Comparison of ENCODE assay signal across 9 cellular contexts in the genomic region with DNA sequence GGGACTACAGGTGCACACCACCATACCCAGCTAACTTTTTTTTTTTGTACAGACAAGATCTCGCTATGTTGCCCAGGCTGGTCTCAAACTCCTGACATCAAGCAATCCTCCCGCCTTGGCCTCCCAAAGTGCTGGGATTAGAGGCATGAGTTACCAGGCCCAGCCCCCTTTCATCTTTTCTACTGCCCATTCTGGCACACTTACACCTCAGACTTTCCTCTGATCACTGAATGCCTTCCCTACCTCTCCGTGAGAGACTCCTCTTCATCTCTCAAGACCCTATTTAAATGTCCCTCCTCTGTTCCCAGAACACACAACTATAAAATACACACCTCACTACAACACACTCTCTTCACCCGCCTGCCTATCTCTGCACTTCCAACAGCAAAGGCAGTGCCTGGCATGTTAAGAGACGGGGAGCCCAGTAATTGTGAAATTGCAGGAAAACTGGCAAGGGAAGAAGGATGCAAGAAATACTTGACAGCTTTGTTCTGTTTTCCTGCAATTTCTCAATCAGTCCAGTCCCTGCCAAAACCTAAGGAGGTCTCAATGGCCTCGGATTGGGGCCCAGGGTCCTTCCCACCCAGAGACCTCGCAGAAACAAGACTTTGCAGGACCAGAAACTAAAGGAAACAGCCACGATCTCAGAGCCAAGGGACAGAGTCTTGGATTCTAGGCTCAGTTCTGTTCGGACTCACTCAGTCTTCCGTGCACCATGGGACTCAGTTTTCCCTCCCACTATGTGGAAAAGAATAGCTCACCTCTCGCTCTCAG. TPM values are rescaled to one million over a fixed set of nuclear protein-coding genes. Genes with fewer than 3 reads are reported as not detected.
DNase-seq lines count a peak whose midpoint lies in the region; ATAC-seq lines count a peak whose summit lies in the region.
"Had no signal": no experiment of that assay in that cellular context is flagged by ENCODE, and none has a peak within 500 bp of the region (broad histone marks: within the 10 kb centered on the region; RNA-seq: fewer than 3 reads in every experiment).

No MANE protein-coding gene starts in this region.

- peaks cover 2 to 7% of the 10 kb centered on the region in 2 donors for H3K36me3 Mint-ChIP-seq in activated T-cell treated with anti-CD3 and anti-CD28 coated beads, Interleukin-2, amount 50 U/mL, for 72 hours (ENCODE audit: insufficient read depth in 2 of 2)
- peaks cover 0 to 14% (median 4%) of the 10 kb centered on the region in 3 donors for H3K36me3 Mint-ChIP-seq in immature natural killer cell

- peak; percentile 20 for DNase-seq in SIG-M5 treated with dmso at 0.1 percent for 504 hours (lab: John Stamatoyannopoulos, UW; ENCODE audit: unreplicated experiment)
- DNase-seq in SIG-M5 (lab: John Stamatoyannopoulos, UW): no peak
- DNase-seq in activated T-cell treated with anti-CD3 and anti-CD28 coated beads, Interleukin-2, amount 50 U/mL, for 72 hours: no peak
- no peak for DNase-seq in immature natural killer cell
- DNase-seq in stromal cell of bone marrow (ENCODE audit: low read depth): peak; percentile 4
- DNase-seq in stimulated activated CD4-positive, alpha-beta T cell treated with anti-CD3 and anti-CD28 coated beads, Interleukin-15, amount 100 ng/mL, for 24 hours: no peak

- H3K9me3 Mint-ChIP-seq in activated T-cell treated with anti-CD3 and anti-CD28 coated beads, Interleukin-2, amount 50 U/mL, for 72 hours: no peaks in the 10 kb centered on the region
- H3K9me3 Mint-ChIP-seq in immature natural killer cell: no peaks in the 10 kb centered on the region

- ATAC-seq in activated T-cell treated with anti-CD3 and anti-CD28 coated beads, Interleukin-2, amount 50 U/mL, for 72 hours (replicated peaks in 1 of 2): no peak
- ATAC-seq in GM19035 (IDR thresholded peaks at IDR 0.05; ENCODE audit: unreplicated experiment) (no peak), GM21423 (IDR thresholded peaks at IDR 0.05; ENCODE audit: unreplicated experiment) (no peak)

- H3K27me3 Mint-ChIP-seq in activated T-cell treated with anti-CD3 and anti-CD28 coated beads, Interleukin-2, amount 50 U/mL, for 72 hours (ENCODE audit: low read depth): no peaks in the 10 kb centered on the region
- peaks cover 0 to 5% (median 4%) of the 10 kb centered on the region in 3 donors for H3K27me3 Mint-ChIP-seq in immature natural killer cell (ENCODE audit: low read depth in 3 of 3)

- peaks cover 39% of the 10 kb centered on the region for H3K4me1 Mint-ChIP-seq in activated T-cell treated with anti-CD3 and anti-CD28 coated beads, Interleukin-2, amount 50 U/mL, for 72 hours (ENCODE audit: low read depth)
- peaks cover 26 to 31% of the 10 kb centered on the region in 2 donors for H3K4me1 Mint-ChIP-seq in immature natural killer cell

- H3K27ac Mint-ChIP-seq in activated T-cell treated with anti-CD3 and anti-CD28 coated beads, Interleukin-2, amount 50 U/mL, for 72 hours: peak overlapping the region; percentile 18
- H3K27ac Mint-ChIP-seq in immature natural killer cell: peak overlapping the region; percentile 48 to 82 (median 68)

- H3K4me3 Mint-ChIP-seq in activated T-cell treated with anti-CD3 and anti-CD28 coated beads, Interleukin-2, amount 50 U/mL, for 72 hours: peak overlapping the region; percentile 69 to 80
- peak overlapping the region; percentile 89 to 93 (median 90) for H3K4me3 Mint-ChIP-seq in immature natural killer cell

RNA-seq across cellular contexts. Expression of a gene that starts 0.9 kb away (rescaled TPM):
- total RNA-seq in activated T-cell treated with anti-CD3 and anti-CD28 coated beads, Interleukin-2, amount 50 U/mL, for 72 hours: 10 to 100 TPM; 17.9 to 27.7 TPM
- 10 to 100 TPM; 15.5 to 22.5 (median 21.2) TPM for polyA plus RNA-seq in immature natural killer cell

RNA-seq across cellular contexts. Expression of a gene that starts 1.3 kb away (rescaled TPM):
- 10 to 100 TPM; 22.9 to 27.1 TPM for total RNA-seq in activated T-cell treated with anti-CD3 and anti-CD28 coated beads, Interleukin-2, amount 50 U/mL, for 72 hours
- polyA plus RNA-seq in immature natural killer cell: 1 to 10 TPM in 2 of 3 donors, not detected in 1; 2.3 to 2.9 TPM

RNA-seq across cellular contexts. Expression of a gene that starts 14.3 kb away (rescaled TPM):
- total RNA-seq in activated T-cell treated with anti-CD3 and anti-CD28 coated beads, Interleukin-2, amount 50 U/mL, for 72 hours: under 1 TPM in 1 of 2 donors, not detected in 1; 0.10 TPM
- not detected for polyA plus RNA-seq in immature natural killer cell
- total RNA-seq: T-helper 2 cell treated with Interferon-gamma antibody and Interleukin-4, amounts not matched to agents 100 ng/mL and 5 ng/mL, for 36 hours had no signal

RNA-seq across cellular contexts. Expression of a gene that starts 26.4 kb away (rescaled TPM):
- total RNA-seq in activated T-cell treated with anti-CD3 and anti-CD28 coated beads, Interleukin-2, amount 50 U/mL, for 72 hours: 10 to 100 TPM; 23.3 to 27.4 TPM
- polyA plus RNA-seq in immature natural killer cell: 10 to 100 TPM in 1 of 3 donors, 1 to 10 TPM in 2; 7.2 to 12.7 (median 9.3) TPM

RNA-seq across cellular contexts. Expression of a gene that starts 33.0 kb away (rescaled TPM):
- total RNA-seq in activated T-cell treated with anti-CD3 and anti-CD28 coated beads, Interleukin-2, amount 50 U/mL, for 72 hours: 10 to 100 TPM; 52.5 to 54.6 TPM
- 10 to 100 TPM; 44.9 to 62.3 (median 51.6) TPM for polyA plus RNA-seq in immature natural killer cell

Comparison
In these comparisons a context has a peak if more than half of its experiments do, and no peak if none do; other contexts are left out.
1. DNase-seq: peak in SIG-M5 treated with dmso at 0.1 percent for 504 hours (single experiment) and stromal cell of bone marrow (single experiment); none in SIG-M5 (single experiment), activated T-cell treated with anti-CD3 and anti-CD28 coated beads, Interleukin-2, amount 50 U/mL, for 72 hours (0 of 2), immature natural killer cell (0 of 3) and stimulated activated CD4-positive, alpha-beta T cell treated with anti-CD3 and anti-CD28 coated beads, Interleukin-15, amount 100 ng/mL, for 24 hours (single experiment).